Comparison of ENCODE assay signal across 20 cellular contexts in the genomic region with DNA sequence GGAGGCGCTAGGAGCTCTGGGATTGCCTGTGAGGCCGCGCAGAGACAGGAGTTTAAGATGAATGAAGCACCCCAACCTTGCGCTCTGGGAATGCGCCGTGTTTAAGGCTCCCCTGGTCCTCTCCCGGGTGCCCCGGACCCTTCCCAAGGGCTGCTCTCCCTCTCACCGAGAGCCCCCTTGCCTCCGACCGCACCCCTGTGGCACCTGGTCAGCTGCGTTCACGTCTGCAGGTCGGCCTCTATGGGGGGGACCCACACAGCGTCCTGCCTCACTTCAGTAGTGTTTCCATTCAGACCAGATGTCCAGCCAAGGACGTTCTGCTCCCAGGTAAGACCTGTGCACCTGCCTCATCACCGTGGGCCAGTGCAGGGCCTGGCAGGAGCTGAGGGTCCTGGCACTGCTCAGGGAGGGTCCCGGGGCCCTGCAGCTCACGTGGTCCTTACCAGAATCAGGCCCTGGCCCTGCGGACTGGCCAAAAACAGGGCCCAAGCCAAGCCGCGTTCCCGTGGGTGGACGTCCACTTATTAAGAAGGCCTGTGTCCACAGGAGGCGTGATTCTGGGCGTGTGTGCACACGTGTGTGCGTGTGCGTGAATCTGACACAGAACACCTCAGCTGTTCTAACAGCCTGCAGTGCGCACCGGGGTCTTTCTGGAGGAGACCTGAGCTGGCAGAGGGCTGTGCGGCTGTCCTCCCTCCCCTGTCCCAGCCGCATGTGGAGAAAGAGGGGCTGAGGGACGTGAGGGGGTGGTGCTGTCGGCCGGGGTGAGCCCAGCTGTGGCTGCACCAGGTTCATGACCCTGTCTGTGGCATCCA.
DNase-seq lines count a peak whose midpoint lies in the region; ATAC-seq, FAIRE-seq and TF ChIP-seq lines count a peak whose summit lies in the region.
"Had no signal": no experiment of that assay in that cellular context is flagged by ENCODE, and none has a peak within 500 bp of the region (broad histone marks: within the 10 kb centered on the region; RNA-seq: fewer than 3 reads in every experiment).

No MANE protein-coding gene starts in this region.

- H3K79me2 ChIP-seq in HepG2 (ENCODE audit: insufficient read depth, low read length), result no peaks in the 10 kb centered on the region

- FAIRE-seq in HepG2 (lab: Jason Lieb, UNC), result no peak
- FAIRE-seq: bronchial epithelial cell had no signal

- CTCF ChIA-PET in HepG2 (lab: Yijun Ruan, JAX; ENCODE audit: low intra/inter-chr PET ratio, low total read pairs), result no interaction called here
- CTCF ChIA-PET in RWPE1 (lab: Yijun Ruan, JAX), result interaction anchor here (1.4 kb wide), 1 partner anchor 31 kb away, joined by 6 read pairs; no protein-coding TSS in a partner anchor

- H3K27me3 ChIP-seq in HepG2 (ENCODE audit: control insufficient read depth in 1 of 2, insufficient read depth in 2 of 2, low read length in 2 of 2), result peaks cover 36 to 90% of the 10 kb centered on the region in 2 experiments
- no peaks in the 10 kb centered on the region for H3K27me3 ChIP-seq in testis

- POLR2A ChIA-PET in HepG2 (lab: Yijun Ruan, JAX) (no interaction called here), RWPE1 (lab: Yijun Ruan, JAX; ENCODE audit: low non-redundant PET) (no interaction called here)

- ATAC-seq in HepG2 (no peak), HG03135 (IDR thresholded peaks at IDR 0.05; ENCODE audit: unreplicated experiment) (no peak)
- ATAC-seq: esophagus mucosa; psoas muscle; stimulated activated naive B cell treated with anti-CD40 and anti-IgM and Interleukin-4, amounts not matched to agents 10 μg/mL and 1 μg/mL and 100 μg/mL, for 72 hours had no signal

- no peak overlapping the region for H3K4me3 ChIP-seq in HepG2 (replicated peaks in 1 of 3; ENCODE audit: insufficient read depth in 1 of 3, low read depth in 2 of 3, low read length in 3 of 3)
- no peak overlapping the region for H3K4me3 ChIP-seq in testis
- H3K4me3 ChIP-seq: lung, psoas muscle, transverse colon had no signal

- in situ Hi-C loops in HepG2 (cut with HindIII; ENCODE audit: extremely low pct_ligation_motif_present, low pct_unique_long_range_greater_than_20kb), result no loop called here

- H3K4me2 ChIP-seq in HepG2 (ENCODE audit: low read depth, low read length), result no peak overlapping the region

- TF ChIP-seq EP300 in HepG2 (IDR thresholded peaks at IDR 0.05; ENCODE audit: low read depth in 2 of 2, low read length in 2 of 2) (no peak), HepG2 (CRISPR knock-in tag; IDR thresholded peaks at IDR 0.05; ENCODE audit: borderline replicate concordance) (no peak)

- TF ChIP-seq CTCF in HepG2 (CRISPR knock-in tag; IDR thresholded peaks at IDR 0.05) (no peak), testis (IDR thresholded peaks at IDR 0.05) (no peak), RWPE1 (conservative IDR thresholded peaks at IDR 0.05; ENCODE audit: low read depth) (no peak)

- 21% methylated on average over 27 of the region's 36 CpGs for WGBS in HepG2 (ENCODE audit: low lambda C conversion rate)
- 80% methylated on average over 24 to 36 of the region's 36 CpGs for WGBS in testis, 2 donors

- no peak overlapping the region for H3K27ac ChIP-seq in HepG2 (ENCODE audit: extremely low read length, insufficient read depth, low read length)
- no peak overlapping the region for H3K27ac ChIP-seq in testis
- H3K27ac ChIP-seq in RWPE1, result no peak overlapping the region
- H3K27ac ChIP-seq: C4-2B, psoas muscle, transverse colon had no signal

- TF ChIP-seq RAD21 in HepG2 (CRISPR knock-in tag; IDR thresholded peaks at IDR 0.05), result no peak

- H3K9me3 ChIP-seq in HepG2 (ENCODE audit: low read length) (no peaks in the 10 kb centered on the region), testis (no peaks in the 10 kb centered on the region)
- H3K9me3 ChIP-seq: psoas muscle, transverse colon had no signal

- DNase-seq in activated gamma-delta T cell treated with Interleukin-2 at 50 U/mL for 16 hours (peak; percentile 1), activated gamma-delta T cell (lab: John Stamatoyannopoulos, UW) (no peak), HepG2 (ENCODE audit: low spot score) (no peak), testis (peak; percentile 8), DMS 273 treated with DMSO at 0.1 percent for 48 hours (lab: John Stamatoyannopoulos, UW) (no peak), RWPE1 (ENCODE audit: low spot score) (no peak)
- DNase-seq in activated CD8-positive, alpha-beta memory T cell treated with anti-CD3 and anti-CD28 coated beads, Interleukin-2, amount 50 U/mL, for 48 hours, result peak; percentile 39
- DNase-seq: activated CD4-positive, alpha-beta T cell treated with anti-CD3 and anti-CD28 coated beads for 1 hour; DMS79; naive B cell; NCI-H1436; NCI-H774; stimulated activated naive B cell treated with anti-CD40 and anti-IgM and Interleukin-4, amounts not matched to agents 10 μg/mL and 1 μg/mL and 100 μg/mL, for 72 hours had no signal

- no peak for TF ChIP-seq POLR2A in HepG2 (IDR thresholded peaks at IDR 0.05; ENCODE audit: insufficient read depth in 1 of 2, low read depth in 2 of 2, low read length in 2 of 2)
- no peak for TF ChIP-seq POLR2A in testis (IDR thresholded peaks at IDR 0.05)

- intact Hi-C loops in HepG2 (cut with micrococcal nuclease; ENCODE audit: unreplicated experiment), result no loop called here
- intact Hi-C loops in testis (cut with DNase I; ENCODE audit: low total_unique reads), result no loop called here

- BruUV-seq in HepG2 (replicated peaks; lab: Mats Ljungman, UMichigan), result no TSS peak

- no peak overlapping the region for H3K9ac ChIP-seq in HepG2 (ENCODE audit: insufficient read depth, low read depth, low read length)

- H3K4me1 ChIP-seq in HepG2 (ENCODE audit: insufficient read depth, low read length), result peaks cover 24% of the 10 kb centered on the region
- H3K4me1 ChIP-seq in testis, result no peaks in the 10 kb centered on the region
- H3K4me1 ChIP-seq: psoas muscle, transverse colon had no signal

- H3K36me3 ChIP-seq in HepG2 (replicated peaks in 1 of 2; ENCODE audit: control insufficient read depth in 1 of 2, insufficient read depth in 2 of 2, low read length in 2 of 2) (no peaks in the 10 kb centered on the region), testis (ENCODE audit: low read depth, missing control alignments) (no peaks in the 10 kb centered on the region)
- H3K36me3 ChIP-seq: transverse colon had no signal

- no peak overlapping the region for H2AFZ ChIP-seq in HepG2 (ENCODE audit: low read length)

- H4K20me1 ChIP-seq in HepG2 (ENCODE audit: insufficient read depth, low read length), result peaks cover 14% of the 10 kb centered on the region; the same call in 1 of the 2 replicates

TF ChIP-seq in HepG2, 621 proteins besides CTCF, POLR2A, EP300 and RAD21:
- no peak for TF ChIP-seq ZFX (CRISPR knock-in tag; IDR thresholded peaks at IDR 0.05; ENCODE audit: low read depth)
- TF ChIP-seq ZNF280B (CRISPR knock-in tag; IDR thresholded peaks at IDR 0.05; ENCODE audit: borderline replicate concordance), result 0 out of 2 replicates have a peak, but pooled peaks have one; percentile 43
- TF ChIP-seq MTA1 (CRISPR knock-in tag; IDR thresholded peaks at IDR 0.05; ENCODE audit: borderline replicate concordance), result 0 out of 2 replicates have a peak, but pooled peaks have one; percentile 52
- TF ChIP-seq, protein P1, sequence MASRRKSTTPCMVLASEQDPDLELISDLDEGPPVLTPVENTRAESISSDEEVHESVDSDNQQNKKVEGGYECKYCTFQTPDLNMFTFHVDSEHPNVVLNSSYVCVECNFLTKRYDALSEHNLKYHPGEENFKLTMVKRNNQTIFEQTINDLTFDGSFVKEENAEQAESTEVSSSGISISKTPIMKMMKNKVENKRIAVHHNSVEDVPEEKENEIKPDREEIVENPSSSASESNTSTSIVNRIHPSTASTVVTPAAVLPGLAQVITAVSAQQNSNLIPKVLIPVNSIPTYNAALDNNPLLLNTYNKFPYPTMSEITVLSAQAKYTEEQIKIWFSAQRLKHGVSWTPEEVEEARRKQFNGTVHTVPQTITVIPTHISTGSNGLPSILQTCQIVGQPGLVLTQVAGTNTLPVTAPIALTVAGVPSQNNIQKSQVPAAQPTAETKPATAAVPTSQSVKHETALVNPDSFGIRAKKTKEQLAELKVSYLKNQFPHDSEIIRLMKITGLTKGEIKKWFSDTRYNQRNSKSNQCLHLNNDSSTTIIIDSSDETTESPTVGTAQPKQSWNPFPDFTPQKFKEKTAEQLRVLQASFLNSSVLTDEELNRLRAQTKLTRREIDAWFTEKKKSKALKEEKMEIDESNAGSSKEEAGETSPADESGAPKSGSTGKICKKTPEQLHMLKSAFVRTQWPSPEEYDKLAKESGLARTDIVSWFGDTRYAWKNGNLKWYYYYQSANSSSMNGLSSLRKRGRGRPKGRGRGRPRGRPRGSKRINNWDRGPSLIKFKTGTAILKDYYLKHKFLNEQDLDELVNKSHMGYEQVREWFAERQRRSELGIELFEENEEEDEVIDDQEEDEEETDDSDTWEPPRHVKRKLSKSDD (CRISPR knock-in tag; IDR thresholded peaks at IDR 0.05; ENCODE audit: low read depth), result no peak

Comparison
In these comparisons a context has a peak if more than half of its experiments do, and no peak if none do; other contexts are left out.
1. DNase-seq: peak in activated gamma-delta T cell treated with Interleukin-2 at 50 U/mL for 16 hours (single experiment), activated CD8-positive, alpha-beta memory T cell treated with anti-CD3 and anti-CD28 coated beads, Interleukin-2, amount 50 U/mL, for 48 hours (single experiment) and testis (single experiment); none in activated gamma-delta T cell (single experiment), HepG2 (single experiment), DMS 273 treated with DMSO at 0.1 percent for 48 hours (single experiment) and RWPE1 (single experiment).